Comparison of ENCODE assay signal across 8 cellular contexts in genomic region chr7:111735661-111736323, GRCh38.
A peak's percentile ranks its signal among the peaks of the same experiment; 100 is the strongest.
DNase-seq lines count a peak whose midpoint lies in the region; ATAC-seq, FAIRE-seq and TF ChIP-seq lines count a peak whose summit lies in the region.

No MANE protein-coding gene starts in this region.

- H2AFZ ChIP-seq in SU-DHL-6 (ENCODE audit: low read depth, low read length, severe bottlenecking), result no peak overlapping the region
- no peak overlapping the region for H2AFZ ChIP-seq in K562 (ENCODE audit: low read depth, low read length)

- H3K9ac ChIP-seq in SU-DHL-6 (ENCODE audit: low read length), result no peak overlapping the region
- H3K9ac ChIP-seq in K562 (ENCODE audit: insufficient read depth in 1 of 2, low read depth in 2 of 2, low read length in 2 of 2), result no peak overlapping the region

- CTCF ChIA-PET in K562 (lab: Yijun Ruan, JAX; ENCODE audit: low intra/inter-chr PET ratio), result interaction anchor here (0.5 to 2.1 kb wide), 10 partner anchors 16 to 1763 kb away, joined by 3 to 22 read pairs (median 4); no protein-coding TSS in a partner anchor

- no peaks in the 10 kb centered on the region for H3F3A ChIP-seq in SU-DHL-6 (ENCODE audit: insufficient read depth)

- H3K27me3 ChIP-seq in SU-DHL-6 (ENCODE audit: low read length) (no peaks in the 10 kb centered on the region), K562 (ENCODE audit: control insufficient read depth in 2 of 2, insufficient read depth in 2 of 2, low read length in 2 of 2) (peaks cover 5 to 8% of the 10 kb centered on the region in 2 experiments; a peak in 3 of 5 replicates)

- FAIRE-seq in K562 (lab: Jason Lieb, UNC), result peak; percentile 97

- no peak for TF ChIP-seq EP300 in K562 (IDR thresholded peaks at IDR 0.05; ENCODE audit: low read length)

- H3K4me3 ChIP-seq in SU-DHL-6 (ENCODE audit: insufficient read depth, low read length, poor library complexity, severe bottlenecking) (no peak overlapping the region), K562 (no peak overlapping the region)

- in situ Hi-C loops in K562 (cut with MboI), result loop anchor here (10.0 kb wide), 2 partner anchors 401 to 641 kb away; partner anchors contain the start of gene LRRN3

- H3K79me2 ChIP-seq in SU-DHL-6 (ENCODE audit: insufficient read depth, low read length) (no peaks in the 10 kb centered on the region), K562 (ENCODE audit: control insufficient read depth, insufficient read depth, low read length) (no peaks in the 10 kb centered on the region)

- no peaks in the 10 kb centered on the region for H3K9me2 ChIP-seq in SU-DHL-6 (replicated peaks; ENCODE audit: insufficient read depth, low read length)

- H3K9me3 ChIP-seq in SU-DHL-6 (ENCODE audit: insufficient read depth, low read length) (no peaks in the 10 kb centered on the region), K562 (replicated peaks; ENCODE audit: control insufficient read depth, insufficient read depth, low read depth, low read length) (no peaks in the 10 kb centered on the region)

- H3K27ac Mint-ChIP-seq in HFFc6, result no peak overlapping the region

- TF ChIP-seq RAD21 in K562 (CRISPR knock-in tag; conservative IDR thresholded peaks at IDR 0.05 in 1 of 2, IDR thresholded peaks at IDR 0.05 in 1 of 2), result peak; percentile 98 to 99

- H3K9me1 ChIP-seq in K562 (ENCODE audit: control insufficient read depth, insufficient read depth, low read length), result no peaks in the 10 kb centered on the region

- DNase-seq in activated CD4-positive, alpha-beta T cell treated with anti-CD3 and anti-CD28 coated beads for 24 hours (ENCODE audit: low read depth in 2 of 2), result peak; percentile 12 to 48
- no peak for DNase-seq in activated CD4-positive, alpha-beta T cell treated with anti-CD3 and anti-CD28 coated beads for 1 hour
- DNase-seq in HFFc6 (peak; percentile 74), NCI-H1105 (lab: John Stamatoyannopoulos, UW) (peak; percentile 66), K562 (ENCODE audit: extremely low read depth in 1 of 4, low spot score in 3 of 4) (peak; percentile 87 to 92 (median 88)), iPS-NIHi7 (ENCODE audit: extremely low spot score) (peak; percentile 71)
- peak; percentile 25 for DNase-seq in stimulated activated CD4-positive, alpha-beta T cell treated with anti-CD3 and anti-CD28 coated beads, Interleukin-1b, Interleukin-23, amount 100 ng/mL, for 48 hours

- peak; percentile 99 for TF ChIP-seq CTCF in HFFc6 (IDR thresholded peaks at IDR 0.05)
- peak; percentile 48 for TF ChIP-seq CTCF in SU-DHL-6 (IDR thresholded peaks at IDR 0.05; ENCODE audit: insufficient read depth, low read length, poor library complexity, severe bottlenecking)
- TF ChIP-seq CTCF in K562 (IDR thresholded peaks at IDR 0.05 in 2 of 3, conservative IDR thresholded peaks at IDR 0.05 in 1 of 3; ENCODE audit: insufficient read depth in 2 of 3, low read depth in 1 of 3, low read length in 3 of 3), result peak; percentile 89 to 98 (median 94)

- no TSS peak for BruUV-seq in K562 (replicated peaks; lab: Mats Ljungman, UMichigan)

- no peaks in the 10 kb centered on the region for H3K9me3 Mint-ChIP-seq in HFFc6

- H3K36me3 ChIP-seq in SU-DHL-6 (ENCODE audit: low read length), result no peaks in the 10 kb centered on the region
- H3K36me3 ChIP-seq in K562 (ENCODE audit: control insufficient read depth, insufficient read depth, low read length), result no peaks in the 10 kb centered on the region

- no peaks in the 10 kb centered on the region for H3K36me3 Mint-ChIP-seq in HFFc6 (ENCODE audit: low read depth)

- H3K27ac ChIP-seq in SU-DHL-6 (ENCODE audit: low read depth, low read length), result no peak overlapping the region
- no peak overlapping the region for H3K27ac ChIP-seq in K562 (ENCODE audit: extremely low read depth, low read depth, low read length)

- peaks cover 26% of the 10 kb centered on the region for H3K4me1 Mint-ChIP-seq in HFFc6 (ENCODE audit: low read depth)

- intact Hi-C loops in K562 (cut with micrococcal nuclease), result loop anchor here (1.0 to 10.0 kb wide), 8 partner anchors 17 to 1141 kb away; partner anchors contain the start of genes IMMP2L and LRRN3

- no peaks in the 10 kb centered on the region for H3K4me1 ChIP-seq in K562 (replicated peaks in 1 of 2; ENCODE audit: control insufficient read depth in 2 of 2, insufficient read depth in 2 of 2, low read length in 2 of 2)

- no peaks in the 10 kb centered on the region for H4K20me1 ChIP-seq in SU-DHL-6 (ENCODE audit: low read depth, low read length)
- H4K20me1 ChIP-seq in K562 (replicated peaks; ENCODE audit: control insufficient read depth, insufficient read depth, low read length), result no peaks in the 10 kb centered on the region

- no peak for TF ChIP-seq POLR2A in K562 (conservative IDR thresholded peaks at IDR 0.05)

- WGBS in K562 (ENCODE audit: insufficient coverage, low coverage, missing lambda C conversion rate), result 9% methylated on average over 7 of the region's 7 CpGs

- ATAC-seq in K562, result peak; percentile 81

- POLR2A ChIA-PET in K562 (lab: Yijun Ruan, JAX), result interaction anchor here (0.8 to 1.6 kb wide), 2 partner anchors 9 to 25 kb away, joined by 3 to 4 read pairs; no protein-coding TSS in a partner anchor

- no peak overlapping the region for H3K4me2 ChIP-seq in SU-DHL-6 (ENCODE audit: low read depth, low read length, poor library complexity, severe bottlenecking)
- H3K4me2 ChIP-seq in K562 (ENCODE audit: insufficient read depth, low read length), result no peak overlapping the region

- no peaks in the 10 kb centered on the region for H3K27me3 Mint-ChIP-seq in HFFc6 (ENCODE audit: insufficient read depth)

- peak overlapping the region; percentile 31; the same call in 1 of the 2 replicates for H3K4me3 Mint-ChIP-seq in HFFc6

TF ChIP-seq in K562, 482 proteins besides CTCF, POLR2A, EP300 and RAD21 (continues in another document):
- TF ChIP-seq ETV5 (CRISPR knock-in tag; IDR thresholded peaks at IDR 0.05; ENCODE audit: low read depth), result peak; percentile 51; the same call in 1 of the 2 replicates
- 0 out of 2 replicates have a peak, but pooled peaks have one; percentile 14 for TF ChIP-seq ZNF232 (CRISPR knock-in tag; IDR thresholded peaks at IDR 0.05)
- no peak for TF ChIP-seq SETDB1 (IDR thresholded peaks at IDR 0.05; ENCODE audit: low read length)
- peak; percentile 48 for TF ChIP-seq BRD9 (IDR thresholded peaks at IDR 0.05; ENCODE audit: low read depth, partially characterized antibody)
- TF ChIP-seq ARNT (IDR thresholded peaks at IDR 0.05), result 0 out of 4 replicates have a peak, but pooled peaks of 1 of the 2 experiments have one; percentile 66
- TF ChIP-seq DEAF1 (CRISPR knock-in tag; IDR thresholded peaks at IDR 0.05), result peak; percentile 97
- TF ChIP-seq ZEB2 (IDR thresholded peaks at IDR 0.05), result peak; percentile 43; the same call in 1 of the 2 replicates
- TF ChIP-seq JUND (IDR thresholded peaks at IDR 0.05; ENCODE audit: borderline replicate concordance, low read depth, low read length), result peak; percentile 82
- peak; percentile 91 for TF ChIP-seq JUND (tag; IDR thresholded peaks at IDR 0.05; ENCODE audit: borderline replicate concordance, low read depth, low read length)
- no peak for TF ChIP-seq RBM34 (IDR thresholded peaks at IDR 0.05; ENCODE audit: borderline replicate concordance, insufficient read depth, low read length)
- TF ChIP-seq THAP12 (CRISPR knock-in tag; IDR thresholded peaks at IDR 0.05), result no peak
- peak in 1 of 2 experiments; percentile 37 for TF ChIP-seq NCOA2 (IDR thresholded peaks at IDR 0.05; ENCODE audit: partially characterized antibody in 2 of 2)
- TF ChIP-seq ZNF561 (CRISPR knock-in tag; conservative IDR thresholded peaks at IDR 0.05), result no peak
- TF ChIP-seq TEAD1 (CRISPR knock-in tag; IDR thresholded peaks at IDR 0.05), result peak in 1 of 2 experiments; percentile 58; a peak in 1 of 4 replicates
- TF ChIP-seq KDM1A (IDR thresholded peaks at IDR 0.05), result peak; percentile 50 to 62; a peak in 3 of 4 replicates
- TF ChIP-seq TAF1 (IDR thresholded peaks at IDR 0.05; ENCODE audit: control insufficient read depth, extremely low read depth, insufficient read depth, low read length, severe bottlenecking), result no peak

Comparison
In these comparisons a context has a peak if more than half of its experiments do, and no peak if none do; other contexts are left out.
1. CTCF ChIP-seq: peak in every context shown above with its lines; median percentile 99 in HFFc6; 94 in K562; 48 in SU-DHL-6.